10 cellular contexts compared by ENCODE assay signal in genomic region chr12:109797905-109798669, GRCh38. TPM values are rescaled to one million over a fixed set of nuclear protein-coding genes. Genes with fewer than 3 reads are reported as not detected.
A peak's percentile ranks its signal among the peaks of the same experiment; 100 is the strongest.
DNase-seq lines count a peak whose midpoint lies in the region; ATAC-seq and TF ChIP-seq lines count a peak whose summit lies in the region.
"Had no signal": no experiment of that assay in that cellular context is flagged by ENCODE, and none has a peak within 500 bp of the region (broad histone marks: within the 10 kb centered on the region; RNA-seq: fewer than 3 reads in every experiment).

No MANE protein-coding gene starts in this region.

- CTCF ChIA-PET in HEK293 (lab: Yijun Ruan, JAX) = interaction anchor here (0.6 kb wide), 2 partner anchors 8 to 90 kb away, joined by 3 read pairs; no protein-coding TSS in a partner anchor

- H3K9me3 ChIP-seq in HEK293 (ENCODE audit: control insufficient read depth, insufficient read depth, low read depth, low read length) = no peaks in the 10 kb centered on the region
- no peaks in the 10 kb centered on the region for H3K9me3 ChIP-seq in SJCRH30 (replicated peaks)
- no peaks in the 10 kb centered on the region for H3K9me3 ChIP-seq in iPS DF 6.9 (ENCODE audit: control insufficient read depth, insufficient read depth, low read length)
- H3K9me3 ChIP-seq: thyroid gland had no signal

- no peak for TF ChIP-seq CTCF in HEK293 (tag by site-specific recombination; IDR thresholded peaks at IDR 0.05)

- no peak overlapping the region for H3K4me3 ChIP-seq in HEK293 (ENCODE audit: low read depth, low read length)
- no peak overlapping the region for H3K4me3 ChIP-seq in SJCRH30
- H3K4me3 ChIP-seq in iPS DF 6.9 (ENCODE audit: low read length) = no peak overlapping the region
- H3K4me3 ChIP-seq: thyroid gland had no signal

- H3K4me1 ChIP-seq in HEK293 (ENCODE audit: control insufficient read depth, insufficient read depth, low read length) (no peaks in the 10 kb centered on the region), SJCRH30 (no peaks in the 10 kb centered on the region), iPS DF 6.9 (ENCODE audit: control insufficient read depth, insufficient read depth, low read length) (no peaks in the 10 kb centered on the region)
- H3K4me1 ChIP-seq: thyroid gland had no signal

- POLR2A ChIA-PET in HEK293 (lab: Yijun Ruan, JAX) = no interaction called here

- H3K27me3 ChIP-seq in SJCRH30 (no peaks in the 10 kb centered on the region), iPS DF 6.9 (ENCODE audit: control insufficient read depth, insufficient read depth, low read length) (no peaks in the 10 kb centered on the region; the same call in 1 of the 2 replicates)
- H3K27me3 ChIP-seq: thyroid gland had no signal

- H3K36me3 ChIP-seq in HEK293 (ENCODE audit: control insufficient read depth in 2 of 2, insufficient read depth in 1 of 2, low read length in 2 of 2) (no peaks in the 10 kb centered on the region), SJCRH30 (no peaks in the 10 kb centered on the region), iPS DF 6.9 (ENCODE audit: control insufficient read depth, insufficient read depth, low read length) (0 out of 2 replicates have a peak, but pooled peaks cover 3% of the 10 kb centered on the region)
- H3K36me3 ChIP-seq: thyroid gland had no signal

- WGBS in iPS DF 6.9 (ENCODE audit: insufficient coverage, insufficient read length) = no CpG with 5 or more reads among the region's 19 CpGs

- H3K27ac ChIP-seq in HEK293 (ENCODE audit: extremely low read depth, low read depth, low read length) (no peak overlapping the region), SJCRH30 (no peak overlapping the region), iPS DF 6.9 (ENCODE audit: low read length) (no peak overlapping the region)
- H3K27ac ChIP-seq: thyroid gland had no signal

- peak; percentile 38 for DNase-seq in COLO668 (lab: John Stamatoyannopoulos, UW; ENCODE audit: unreplicated experiment)
- DNase-seq in SJCRH30 = peak; percentile 23 to 44
- DNase-seq in iPS DF 6.9 (ENCODE audit: low read depth, low spot score) = peak; percentile 20
- DNase-seq in HK-2 (ENCODE audit: unreplicated experiment) = no peak
- no peak for DNase-seq in occipital lobe (lab: John Stamatoyannopoulos, UW)
- DNase-seq: stimulated activated CD4-positive, alpha-beta T cell treated with anti-CD3 and anti-CD28 coated beads, Interleukin-2, amount 100 ng/mL, for 24 hours; thyroid gland had no signal

- ATAC-seq in GM19351 (IDR thresholded peaks at IDR 0.05; ENCODE audit: unreplicated experiment) (no peak), HG02938 (IDR thresholded peaks at IDR 0.05; ENCODE audit: unreplicated experiment) (no peak)

TF ChIP-seq in HEK293, 187 proteins besides CTCF, POLR2A, EP300 and RAD21:
- TF ChIP-seq IKZF3 (tag by site-specific recombination; IDR thresholded peaks at IDR 0.05) (no peak), PRDM1 (tag by site-specific recombination; IDR thresholded peaks at IDR 0.05) (no peak), ZNF843 (tag by site-specific recombination; IDR thresholded peaks at IDR 0.05) (no peak), SCRT2 (tag by site-specific recombination; IDR thresholded peaks at IDR 0.05) (peak; percentile 86), ZNF16 (tag by site-specific recombination; IDR thresholded peaks at IDR 0.05; ENCODE audit: low read depth) (peak; percentile 91), SCRT1 (tag by site-specific recombination; IDR thresholded peaks at IDR 0.05; ENCODE audit: borderline replicate concordance) (peak; percentile 50; the same call in 1 of the 2 replicates)
TF ChIP-seq in HEK293: peak in this region for 3.

RNA-seq across cellular contexts. Expression of gene TRPV4, which starts 35.1 kb away (rescaled TPM):
- total RNA-seq in SJCRH30 (2014; rRNA removed; shearing (Covaris generic)) = 2.4 and 2.9 TPM in 2 replicates
- not detected for total RNA-seq in occipital lobe

Comparison
In these comparisons a context has a peak if more than half of its experiments do, and no peak if none do; other contexts are left out.
1. DNase-seq: peak in COLO668 (single experiment), SJCRH30 (2 of 2) and iPS DF 6.9 (single experiment); none in HK-2 (single experiment) and occipital lobe (single experiment).